ENCODE assay signal across 20 cellular contexts in genomic region chr11:31820438-31820818, GRCh38. TPM values are rescaled to one million over a fixed set of nuclear protein-coding genes. Genes with fewer than 3 reads are reported as not detected.
DNase-seq lines count a peak whose midpoint lies in the region; ATAC-seq, FAIRE-seq and TF ChIP-seq lines count a peak whose summit lies in the region.
"Had no signal": no experiment of that assay in that cellular context is flagged by ENCODE, and none has a peak within 500 bp of the region (broad histone marks: within the 10 kb centered on the region; RNA-seq: fewer than 3 reads in every experiment).

No MANE protein-coding gene starts in this region.

- CTCF ChIA-PET in GM10248 (lab: Yijun Ruan, JAX) (interaction anchor here (0.9 to 1.5 kb wide), 2 partner anchors 10 to 138 kb away, joined by 3 to 4 read pairs; no protein-coding TSS in a partner anchor), H1 (lab: Charles Lee; ENCODE audit: partially characterized antibody) (interaction anchor here (1.0 to 11.4 kb wide), 6 partner anchors 14 to 138 kb away, joined by 3 to 88 read pairs (median 42); no protein-coding TSS in a partner anchor)

- 0 out of 2 replicates have a peak overlapping the region, but pooled peaks have one; percentile 85 for H2BK12ac ChIP-seq in H1 (ENCODE audit: low read depth, low read length)

- no peak overlapping the region for H3K14ac ChIP-seq in H1 (ENCODE audit: insufficient read length)

- TF ChIP-seq POLR2A in H1 (IDR thresholded peaks at IDR 0.05; ENCODE audit: control extremely low read depth in 1 of 2, low read depth in 2 of 2, low read length in 2 of 2) = no peak

- peaks cover 100% of the 10 kb centered on the region for H3K27me3 ChIP-seq in HUES64 (ENCODE audit: insufficient read depth, low read length)
- peaks cover 62 to 99% (median 93%) of the 10 kb centered on the region in 4 experiments for H3K27me3 ChIP-seq in H1 (replicated peaks in 1 of 4; ENCODE audit: control insufficient read depth in 3 of 4, extremely low read depth in 1 of 4, insufficient read depth in 3 of 4, low read length in 3 of 4)

- no peak overlapping the region for H4K91ac ChIP-seq in H1 (replicated peaks; ENCODE audit: insufficient read length, low read length)

- H3K9ac ChIP-seq in HUES64 (ENCODE audit: low read depth, low read length) (no peak overlapping the region), H1 (replicated peaks in 1 of 4; ENCODE audit: extremely low read depth in 1 of 4, low read depth in 3 of 4, low read length in 3 of 4) (no peak overlapping the region)

- H3K4me1 ChIP-seq in HUES64 (ENCODE audit: insufficient read depth, low read length) (peaks cover 53% of the 10 kb centered on the region), H1 (replicated peaks in 1 of 4; ENCODE audit: control insufficient read depth in 3 of 4, insufficient read depth in 4 of 4, low read length in 3 of 4) (peaks cover 16 to 74% (median 47%) of the 10 kb centered on the region in 4 experiments)

- 0 out of 2 replicates have a peak overlapping the region, but pooled peaks have one; percentile 31 for H2BK5ac ChIP-seq in H1 (ENCODE audit: low read depth, low read length)

- H4K8ac ChIP-seq in H1 (ENCODE audit: extremely low read depth, insufficient read depth, low read length) = no peak overlapping the region

- POLR2A ChIA-PET in GM10248 (lab: Yijun Ruan, JAX) = no interaction called here
- POLR2A ChIA-PET in H1 (lab: Charles Lee; ENCODE audit: partially characterized antibody) = interaction anchor here (2.2 to 3.2 kb wide), 2 partner anchors 11 to 22 kb away, joined by 6 to 16 read pairs; partner anchors contain the start of gene PAX6

- no peak overlapping the region for H4K5ac ChIP-seq in H1 (ENCODE audit: insufficient read length, low read depth, low read length)

- H3K4me3 ChIP-seq in HUES64 (ENCODE audit: low read length) = peak overlapping the region; percentile 25
- H3K4me3 ChIP-seq in H1 (ENCODE audit: extremely low read depth in 1 of 4, insufficient read depth in 2 of 4, low read depth in 3 of 4, low read length in 4 of 4) = peak overlapping the region; percentile 21 to 62 (median 34); a peak in 7 of 8 replicates
- H3K4me3 ChIP-seq: adrenal gland, cardiac muscle cell, esophagus squamous epithelium, uterus had no signal

- H3K27ac ChIP-seq in HUES64 (ENCODE audit: low read depth, low read length) (no peak overlapping the region), H1 (ENCODE audit: low read depth, low read length) (no peak overlapping the region), substantia nigra (ENCODE audit: low read depth, low read length, poor library complexity, severe bottlenecking) (no peak overlapping the region)
- H3K27ac ChIP-seq: adrenal gland, cardiac muscle cell, esophagus squamous epithelium, uterus had no signal

- H3K79me2 ChIP-seq in H1 (ENCODE audit: control insufficient read depth in 1 of 2, insufficient read depth in 2 of 2, low read length in 2 of 2) = no peaks in the 10 kb centered on the region

- H3K23ac ChIP-seq in H1 (ENCODE audit: insufficient read length) = no peak overlapping the region

- TF ChIP-seq CTCF in GM10248 (IDR thresholded peaks at IDR 0.05; ENCODE audit: control extremely low read depth, extremely low read depth, low read depth, missing control alignments) (no peak), H1 (IDR thresholded peaks at IDR 0.05; ENCODE audit: control extremely low read depth in 1 of 3, insufficient read depth in 1 of 3, low read depth in 1 of 3, low read length in 3 of 3) (no peak)

- no peak overlapping the region for H2BK120ac ChIP-seq in H1 (replicated peaks; ENCODE audit: low read depth, low read length)

- under 1% methylated on average over 15 of the region's 15 CpGs for WGBS in HUES64
- WGBS in H1 (ENCODE audit: extremely low coverage in 1 of 2, insufficient coverage in 1 of 2, insufficient read length in 1 of 2, insufficient replicate concordance in 2 of 2, low coverage in 1 of 2, low lambda C conversion rate in 2 of 2, missing lambda C conversion rate in 1 of 2), 2 experiments = 2% methylated on average over 15 of the region's 15 CpGs; no CpG with 5 or more reads in 1 of the 2 experiments

- no peak for FAIRE-seq in H1 (lab: Jason Lieb, UNC)

- H2AK5ac ChIP-seq in H1 (ENCODE audit: low read depth, low read length) = no peak overlapping the region

- TF ChIP-seq EP300 in H1 (IDR thresholded peaks at IDR 0.05; ENCODE audit: borderline replicate concordance in 1 of 2, low read depth in 2 of 2, low read length in 2 of 2) = no peak

- H2BK15ac ChIP-seq in H1 (ENCODE audit: low read length) = no peak overlapping the region

- H3K79me1 ChIP-seq in H1 (ENCODE audit: low read depth, low read length) = no peaks in the 10 kb centered on the region

- H3K4ac ChIP-seq in H1 (replicated peaks; ENCODE audit: insufficient read length, low read depth, low read length) = no peak overlapping the region

- intact Hi-C loops in left ventricle myocardium superior (cut with micrococcal nuclease) = no loop called here

- peak overlapping the region; percentile 74 to 82 for H3K4me2 ChIP-seq in H1 (ENCODE audit: insufficient read depth in 1 of 2, low read depth in 2 of 2, low read length in 2 of 2)

- H3K56ac ChIP-seq in H1 (replicated peaks; ENCODE audit: insufficient read length, low read depth, low read length) = peak overlapping the region; percentile 11

- H3K9me3 ChIP-seq in HUES64 (ENCODE audit: insufficient read depth, low read depth, low read length) = no peaks in the 10 kb centered on the region
- H3K9me3 ChIP-seq in H1 (ENCODE audit: insufficient read depth in 2 of 2, low read depth in 1 of 2, low read length in 1 of 2) = no peaks in the 10 kb centered on the region
- H3K9me3 ChIP-seq: adrenal gland, esophagus squamous epithelium, uterus had no signal

- peak; percentile 11 for DNase-seq in GM10248 (ENCODE audit: extremely low spot score)
- DNase-seq in H1 (ENCODE audit: low read depth in 1 of 2, low spot score in 2 of 2) = no peak
- no peak for DNase-seq in left lobe of liver (ENCODE audit: low spot score)
- DNase-seq in left ventricle myocardium superior = no peak
- DNase-seq in substantia nigra (lab: John Stamatoyannopoulos, UW) = no peak
- DNase-seq in NCI-H1105 treated with DMSO at 0.1 percent for 48 hours (lab: John Stamatoyannopoulos, UW) = no peak
- no peak for DNase-seq in GM19238 (ENCODE audit: insufficient read length, low spot score)
- DNase-seq: activated CD4-positive, alpha-beta T cell treated with anti-CD3 and anti-CD28 coated beads for 1 hour; adrenal gland; dermis blood vessel endothelial cell; esophagus squamous epithelium; head of caudate nucleus; kidney glomerular epithelial cell; NCI-H69; T-helper 9 cell; uterus had no signal

- no peak for TF ChIP-seq RAD21 in H1 (IDR thresholded peaks at IDR 0.05 in 1 of 2, conservative IDR thresholded peaks at IDR 0.05 in 1 of 2; ENCODE audit: low read depth in 2 of 2, low read length in 2 of 2)

- H2BK20ac ChIP-seq in H1 (ENCODE audit: low read length) = no peak overlapping the region

- peaks cover 12% of the 10 kb centered on the region; the same call in 1 of the 2 replicates for H3K23me2 ChIP-seq in H1 (ENCODE audit: low read depth, low read length)

- peak; percentile 23 for ATAC-seq in left lobe of liver
- ATAC-seq in left ventricle myocardium superior = no peak

- H3K18ac ChIP-seq in H1 (ENCODE audit: extremely low read depth, low read length) = peak overlapping the region; percentile 92

- peaks cover 0 to 14% of the 10 kb centered on the region in 2 experiments for H4K20me1 ChIP-seq in H1 (replicated peaks in 1 of 2; ENCODE audit: control insufficient read depth in 1 of 2, insufficient read depth in 2 of 2, low read length in 2 of 2)

- H3K36me3 ChIP-seq in HUES64 (ENCODE audit: insufficient read depth, low read length) (no peaks in the 10 kb centered on the region), H1 (ENCODE audit: control insufficient read depth in 2 of 4, insufficient read depth in 4 of 4, low read length in 3 of 4) (no peaks in the 10 kb centered on the region; a peak in 1 of 8 replicates)
- H3K36me3 ChIP-seq: adrenal gland, cardiac muscle cell, esophagus squamous epithelium, uterus had no signal

- H2AFZ ChIP-seq in H1 (ENCODE audit: low read length) = peak overlapping the region; percentile 2; the same call in 1 of the 2 replicates

TF ChIP-seq in H1, 55 proteins besides CTCF, POLR2A, EP300 and RAD21:
- TF ChIP-seq SIN3A (conservative IDR thresholded peaks at IDR 0.05 in 1 of 2, IDR thresholded peaks at IDR 0.05 in 1 of 2; ENCODE audit: low read depth in 1 of 2, low read length in 2 of 2) (no peak), ASH2L (IDR thresholded peaks at IDR 0.05; ENCODE audit: low read length) (peak; percentile 35), JUND (IDR thresholded peaks at IDR 0.05; ENCODE audit: low read length) (no peak), MAX (IDR thresholded peaks at IDR 0.05) (0 out of 2 replicates have a peak, but pooled peaks have one; percentile 11), POLR2AphosphoS5 (IDR thresholded peaks at IDR 0.05; ENCODE audit: low read depth, low read length) (no peak), CBX5 (IDR thresholded peaks at IDR 0.05; ENCODE audit: low read depth, low read length) (no peak), CTBP2 (IDR thresholded peaks at IDR 0.05; ENCODE audit: borderline replicate concordance, insufficient read depth, insufficient read length, low read length) (peak; percentile 19), RNF2 (IDR thresholded peaks at IDR 0.05; ENCODE audit: borderline replicate concordance, low read depth, low read length, missing control alignments, poor library complexity, severe bottlenecking) (peak; percentile 40), NRF1 (IDR thresholded peaks at IDR 0.05; ENCODE audit: low read depth, low read length) (no peak), EGR1 (IDR thresholded peaks at IDR 0.05; ENCODE audit: borderline replicate concordance, low read depth, low read length) (peak; percentile 14; the same call in 1 of the 2 replicates), TBP (IDR thresholded peaks at IDR 0.05; ENCODE audit: low read depth, low read length) (no peak), SUZ12 (IDR thresholded peaks at IDR 0.05; ENCODE audit: low read length) (peak; percentile 76)

RNA-seq across cellular contexts. Expression of gene PAX6, which starts 9.3 kb away (rescaled TPM):
- polyA plus RNA-seq in HUES64 (2013, experiment 1 of 2) = 2.2 TPM
- 5.3 TPM for polyA plus RNA-seq in HUES64 (2013, experiment 2 of 2)
- total RNA-seq in H1 (2021; fragmentation: NEBNext Ultra II Directional; extraction: Animal tissue kit (Norgen Biotek cat#: 25700)) = 0.21 and 0.30 TPM in 2 replicates
- polyA plus RNA-seq in H1 (2011; rRNA removed) = 0.65 and 1.1 TPM in 2 replicates
- 0.53 TPM for polyA plus RNA-seq in H1 (2011; cell fraction: cytosol; rRNA removed)
- 1.0 TPM for polyA plus RNA-seq in H1 (2011; cell fraction: nucleus; rRNA removed)
- 0.41 to 1.1 TPM (median 0.57 TPM) in 4 replicates for polyA plus RNA-seq in H1 (2012, experiment 1 of 2)
- 0.16 TPM for polyA plus RNA-seq in H1 (2012, experiment 2 of 2)
- polyA plus RNA-seq in H1 (2013, experiment 1 of 2) = 0.16 TPM
- polyA plus RNA-seq in H1 (2013, experiment 2 of 2) = 0.22 TPM
- polyA minus RNA-seq in H1 (2011; rRNA and poly(A)+ RNA removed) = 0.76 and 0.82 TPM in 2 replicates
- polyA minus RNA-seq in H1 (2011; cell fraction: cytosol; rRNA and poly(A)+ RNA removed) = 0.88 TPM
- 2.6 TPM for polyA minus RNA-seq in H1 (2011; cell fraction: nucleus; rRNA and poly(A)+ RNA removed)
- total RNA-seq in left lobe of liver (not detected), left ventricle myocardium superior (not detected)
- total RNA-seq: activated T-helper 2 cell treated with anti-CD3 and anti-CD28 coated beads, Interferon-gamma antibody, Interleukin-2, Interleukin-4, amounts not matched to agents 10 μg/mL and 5 μg/mL and 100 μg/mL, durations not matched to agents 14 hours and 24 hours and 36 hours; dermis blood vessel endothelial cell; mesothelial cell of epicardium had no signal
